Comparison of ENCODE assay signal across 35 cellular contexts in genomic region chr17:61738249-61738648, GRCh38.
"Had no signal": no experiment of that assay in that cellular context is flagged by ENCODE, and none has a peak within 500 bp of the region (broad histone marks: within the 10 kb centered on the region; RNA-seq: fewer than 3 reads in every experiment).

No MANE protein-coding gene starts in this region.

- H3K27me3 ChIP-seq: MG63 had no signal

- H3K4me3 ChIP-seq: MG63 had no signal

- DNase-seq: Karpas-422, Kasumi-1, MG63, MM.1S, MV-4-11, NCI-H1048, NCI-H1092, NCI-H1092 treated with DMSO at 0.1 percent for 48 hours, NCI-H1105, NCI-H1105 treated with DMSO at 0.1 percent for 48 hours, NCI-H1417, NCI-H1417 treated with DMSO at 0.1 percent for 48 hours, NCI-H1436, NCI-H1436 treated with DMSO at 0.1 percent for 48 hours, NCI-H146, NCI-H1694, NCI-H1694 treated with DMSO at 0.1 percent for 48 hours, NCI-H187, NCI-H187 treated with DMSO at 0.1 percent for 48 hours, NCI-H1930, NCI-H2029, NCI-H2029 treated with DMSO at 0.1 percent for 48 hours, NCI-H2081, NCI-H2081 treated with DMSO at 0.1 percent for 48 hours, NCI-H2107, NCI-H2171, NCI-H2171 treated with DMSO at 0.1 percent for 48 hours, NCI-H2227 treated with DMSO at 0.1 percent for 48 hours, NCI-H226, NCI-H345, NCI-H446, NCI-H446 treated with DMSO at 0.1 percent for 48 hours, NCI-H510A, NCI-H510A treated with DMSO at 0.1 percent for 48 hours, NCI-H524 had no signal
